ENCODE assay signal across 24 cellular contexts in genomic region chr1:244256086-244256485, GRCh38.
DNase-seq lines count a peak whose midpoint lies in the region; ATAC-seq, FAIRE-seq and TF ChIP-seq lines count a peak whose summit lies in the region.
"Had no signal": no experiment of that assay in that cellular context is flagged by ENCODE, and none has a peak within 500 bp of the region (broad histone marks: within the 10 kb centered on the region; RNA-seq: fewer than 3 reads in every experiment).

No MANE protein-coding gene starts in this region.

- no peaks in the 10 kb centered on the region for H3K36me3 ChIP-seq in H1 (ENCODE audit: control insufficient read depth in 2 of 4, insufficient read depth in 4 of 4, low read length in 3 of 4)
- H3K36me3 ChIP-seq in neural progenitor cell: no peaks in the 10 kb centered on the region

- H3K27me3 Mint-ChIP-seq in activated CD8-positive, alpha-beta memory T cell treated with anti-CD3 and anti-CD28 coated beads, Interleukin-2, amount 10 ng/mL, durations not matched to agents 7 days and 5 days: no peaks in the 10 kb centered on the region
- H3K27me3 Mint-ChIP-seq in neural progenitor cell (ENCODE audit: insufficient read depth, low read depth): peaks cover 8% of the 10 kb centered on the region

- no peak overlapping the region for H3K56ac ChIP-seq in H1 (replicated peaks; ENCODE audit: insufficient read length, low read depth, low read length)

- H4K20me1 ChIP-seq in H1 (replicated peaks in 1 of 2; ENCODE audit: control insufficient read depth in 1 of 2, insufficient read depth in 2 of 2, low read length in 2 of 2): no peaks in the 10 kb centered on the region
- H4K20me1 ChIP-seq in neural progenitor cell (ENCODE audit: low read depth): no peaks in the 10 kb centered on the region

- no peaks in the 10 kb centered on the region for H3F3A ChIP-seq in neural progenitor cell (ENCODE audit: low read depth)

- H3K9me3 Mint-ChIP-seq in activated CD8-positive, alpha-beta memory T cell treated with anti-CD3 and anti-CD28 coated beads, Interleukin-2, amount 10 ng/mL, durations not matched to agents 7 days and 5 days (ENCODE audit: low read depth): no peaks in the 10 kb centered on the region
- peaks cover 3% of the 10 kb centered on the region for H3K9me3 Mint-ChIP-seq in neural progenitor cell
- H3K9me3 Mint-ChIP-seq: CD8-positive, alpha-beta memory T cell; HFFc6 had no signal

- H2BK15ac ChIP-seq in H1 (ENCODE audit: low read length): no peak overlapping the region

- no peak overlapping the region for H3K4ac ChIP-seq in H1 (replicated peaks; ENCODE audit: insufficient read length, low read depth, low read length)

- no peak overlapping the region for H2BK12ac ChIP-seq in H1 (ENCODE audit: low read depth, low read length)

- H3K4me1 Mint-ChIP-seq in activated CD8-positive, alpha-beta memory T cell treated with anti-CD3 and anti-CD28 coated beads, Interleukin-2, amount 10 ng/mL, durations not matched to agents 7 days and 5 days: peaks cover 6% of the 10 kb centered on the region
- H3K4me1 Mint-ChIP-seq in neural progenitor cell: peaks cover 9% of the 10 kb centered on the region

- ATAC-seq in activated CD8-positive, alpha-beta memory T cell treated with anti-CD3 and anti-CD28 coated beads, Interleukin-2, amount 10 ng/mL, durations not matched to agents 7 days and 5 days: no peak
- no peak for ATAC-seq in GM18858 (IDR thresholded peaks at IDR 0.05; ENCODE audit: unreplicated experiment)
- ATAC-seq: PC-3 had no signal

- WGBS in H1 (ENCODE audit: extremely low coverage in 1 of 2, insufficient coverage in 1 of 2, insufficient read length in 1 of 2, insufficient replicate concordance in 2 of 2, low coverage in 1 of 2, low lambda C conversion rate in 2 of 2, missing lambda C conversion rate in 1 of 2), 2 experiments: 87% methylated on average over 11 of the region's 11 CpGs; no CpG with 5 or more reads in 1 of the 2 experiments

- no peaks in the 10 kb centered on the region for H3K23me2 ChIP-seq in H1 (ENCODE audit: low read depth, low read length)

- peak; percentile 4 for DNase-seq in activated CD8-positive, alpha-beta memory T cell treated with anti-CD3 and anti-CD28 coated beads for 24 hours
- DNase-seq in activated CD8-positive, alpha-beta memory T cell treated with anti-CD3 and anti-CD28 coated beads, Interleukin-2, amount 10 ng/mL, durations not matched to agents 7 days and 5 days: no peak
- DNase-seq in H1 (ENCODE audit: low read depth in 1 of 2, low spot score in 2 of 2): no peak
- DNase-seq in neural progenitor cell (ENCODE audit: low spot score): no peak
- no peak for DNase-seq in SKM-1 treated with dmso at 0.1 percent for 144 hours (lab: John Stamatoyannopoulos, UW; ENCODE audit: unreplicated experiment)
- DNase-seq in NCI-H69 (lab: John Stamatoyannopoulos, UW): no peak
- no peak for DNase-seq in HCEC 1CT
- DNase-seq: AML-193, Calu3, DMS153, GDM1, HFFc6, Kasumi-1, NCI-H1417 treated with DMSO at 0.1 percent for 48 hours, NCI-H187, NCI-H226, PC-3, Right ventricle myocardium superior, SW 1271 had no signal

- H3K79me2 ChIP-seq in H1 (ENCODE audit: control insufficient read depth in 1 of 2, insufficient read depth in 2 of 2, low read length in 2 of 2) (no peaks in the 10 kb centered on the region), neural progenitor cell (ENCODE audit: low read depth) (no peaks in the 10 kb centered on the region)

- no peak overlapping the region for H3K4me2 ChIP-seq in H1 (ENCODE audit: insufficient read depth in 1 of 2, low read depth in 2 of 2, low read length in 2 of 2)
- H3K4me2 ChIP-seq in neural progenitor cell: no peak overlapping the region

- no peak overlapping the region for H2BK5ac ChIP-seq in H1 (ENCODE audit: low read depth, low read length)

- H3K27ac Mint-ChIP-seq in activated CD8-positive, alpha-beta memory T cell treated with anti-CD3 and anti-CD28 coated beads, Interleukin-2, amount 10 ng/mL, durations not matched to agents 7 days and 5 days: no peak overlapping the region
- no peak overlapping the region for H3K27ac Mint-ChIP-seq in neural progenitor cell
- H3K27ac Mint-ChIP-seq: CD8-positive, alpha-beta memory T cell; HFFc6 had no signal

- H3K27ac ChIP-seq in H1 (ENCODE audit: low read depth, low read length) (no peak overlapping the region), neural progenitor cell (no peak overlapping the region)

- TF ChIP-seq POLR2A in H1 (IDR thresholded peaks at IDR 0.05; ENCODE audit: control extremely low read depth in 1 of 2, low read depth in 2 of 2, low read length in 2 of 2): no peak

- no peak overlapping the region for H3K23ac ChIP-seq in H1 (ENCODE audit: insufficient read length)

- H4K5ac ChIP-seq in H1 (ENCODE audit: insufficient read length, low read depth, low read length): no peak overlapping the region

- no peak overlapping the region for H3K18ac ChIP-seq in H1 (ENCODE audit: extremely low read depth, low read length)

- H3K9ac ChIP-seq in H1 (replicated peaks in 1 of 4; ENCODE audit: extremely low read depth in 1 of 4, low read depth in 3 of 4, low read length in 3 of 4) (no peak overlapping the region), neural progenitor cell (no peak overlapping the region)

- H4K8ac ChIP-seq in H1 (ENCODE audit: extremely low read depth, insufficient read depth, low read length): no peak overlapping the region

- no peak overlapping the region for H3K14ac ChIP-seq in H1 (ENCODE audit: insufficient read length)

- no peaks in the 10 kb centered on the region for H3K9me3 ChIP-seq in H1 (ENCODE audit: insufficient read depth in 2 of 2, low read depth in 1 of 2, low read length in 1 of 2)
- no peaks in the 10 kb centered on the region for H3K9me3 ChIP-seq in neural progenitor cell (ENCODE audit: low read depth)

- no peak overlapping the region for H2BK20ac ChIP-seq in H1 (ENCODE audit: low read length)

- CTCF ChIA-PET in activated CD8-positive, alpha-beta memory T cell treated with anti-CD3 and anti-CD28 coated beads, Interleukin-2, amount 10 ng/mL, durations not matched to agents 7 days and 5 days (lab: Charles Lee): interaction anchor here (0.7 kb wide), 1 partner anchor 1037 kb away, joined by 3 read pairs; no protein-coding TSS in a partner anchor
- CTCF ChIA-PET in H1 (lab: Charles Lee; ENCODE audit: partially characterized antibody): interaction anchor here (1.2 to 1.3 kb wide), 2 partner anchors 11 to 171 kb away, joined by 3 read pairs; no protein-coding TSS in a partner anchor

- no peak overlapping the region for H2AK5ac ChIP-seq in H1 (ENCODE audit: low read depth, low read length)

- TF ChIP-seq CTCF in H1 (IDR thresholded peaks at IDR 0.05; ENCODE audit: control extremely low read depth in 1 of 3, insufficient read depth in 1 of 3, low read depth in 1 of 3, low read length in 3 of 3): no peak
- no peak for TF ChIP-seq CTCF in neural progenitor cell (IDR thresholded peaks at IDR 0.05)

- H3K4me1 ChIP-seq in H1 (replicated peaks in 1 of 4; ENCODE audit: control insufficient read depth in 3 of 4, insufficient read depth in 4 of 4, low read length in 3 of 4) (no peaks in the 10 kb centered on the region), neural progenitor cell (peaks cover 4% of the 10 kb centered on the region)

- no peak for TF ChIP-seq RAD21 in H1 (IDR thresholded peaks at IDR 0.05 in 1 of 2, conservative IDR thresholded peaks at IDR 0.05 in 1 of 2; ENCODE audit: low read depth in 2 of 2, low read length in 2 of 2)

- no peaks in the 10 kb centered on the region for H3K36me3 Mint-ChIP-seq in activated CD8-positive, alpha-beta memory T cell treated with anti-CD3 and anti-CD28 coated beads, Interleukin-2, amount 10 ng/mL, durations not matched to agents 7 days and 5 days
- H3K36me3 Mint-ChIP-seq in neural progenitor cell: peaks cover 5% of the 10 kb centered on the region

- H2AFZ ChIP-seq in H1 (ENCODE audit: low read length) (peak overlapping the region; percentile 95), neural progenitor cell (replicated peaks) (peak overlapping the region; percentile 75)

- H3K4me3 ChIP-seq in H1 (ENCODE audit: extremely low read depth in 1 of 4, insufficient read depth in 2 of 4, low read depth in 3 of 4, low read length in 4 of 4) (no peak overlapping the region), neural progenitor cell (no peak overlapping the region)

- H3K79me1 ChIP-seq in H1 (ENCODE audit: low read depth, low read length): no peaks in the 10 kb centered on the region

- no peak overlapping the region for H2BK120ac ChIP-seq in H1 (replicated peaks; ENCODE audit: low read depth, low read length)

- POLR2A ChIA-PET in H1 (lab: Charles Lee; ENCODE audit: partially characterized antibody): no interaction called here

- H3K27me3 ChIP-seq in H1 (replicated peaks in 1 of 4; ENCODE audit: control insufficient read depth in 3 of 4, extremely low read depth in 1 of 4, insufficient read depth in 3 of 4, low read length in 3 of 4) (no peaks in the 10 kb centered on the region), neural progenitor cell (no peaks in the 10 kb centered on the region)

- no peak overlapping the region for H4K91ac ChIP-seq in H1 (replicated peaks; ENCODE audit: insufficient read length, low read length)

- no peak for FAIRE-seq in H1 (lab: Jason Lieb, UNC)
- FAIRE-seq: GM18507, GM19239, H54 had no signal

- TF ChIP-seq EP300 in H1 (IDR thresholded peaks at IDR 0.05; ENCODE audit: borderline replicate concordance in 1 of 2, low read depth in 2 of 2, low read length in 2 of 2): no peak

- H3K4me3 Mint-ChIP-seq in activated CD8-positive, alpha-beta memory T cell treated with anti-CD3 and anti-CD28 coated beads, Interleukin-2, amount 10 ng/mL, durations not matched to agents 7 days and 5 days: no peak overlapping the region
- no peak overlapping the region for H3K4me3 Mint-ChIP-seq in neural progenitor cell
- H3K4me3 Mint-ChIP-seq: CD8-positive, alpha-beta memory T cell; HFFc6 had no signal

TF ChIP-seq in H1, 55 proteins besides CTCF, POLR2A, EP300 and RAD21 (continues in another document):
- TF ChIP-seq CBX8 (IDR thresholded peaks at IDR 0.05; ENCODE audit: borderline replicate concordance, low read depth, low read length) (no peak), ASH2L (IDR thresholded peaks at IDR 0.05; ENCODE audit: low read length) (no peak), ATF3 (IDR thresholded peaks at IDR 0.05; ENCODE audit: insufficient read depth, low read depth, low read length) (no peak), TCF12 (IDR thresholded peaks at IDR 0.05; ENCODE audit: low read depth, low read length) (no peak), SAP30 (IDR thresholded peaks at IDR 0.05; ENCODE audit: insufficient read depth, insufficient replicate concordance, low read length) (no peak), RBBP5 (IDR thresholded peaks at IDR 0.05; ENCODE audit: borderline replicate concordance, low read depth, low read length) (no peak), GABPA (IDR thresholded peaks at IDR 0.05; ENCODE audit: borderline replicate concordance, insufficient read depth, low read length) (no peak)
